Comparison of ENCODE assay signal across 20 cellular contexts in genomic region chr9:89902450-89902849, GRCh38.
DNase-seq lines count a peak whose midpoint lies in the region; ATAC-seq and TF ChIP-seq lines count a peak whose summit lies in the region.
"Had no signal": no experiment of that assay in that cellular context is flagged by ENCODE, and none has a peak within 500 bp of the region (broad histone marks: within the 10 kb centered on the region; RNA-seq: fewer than 3 reads in every experiment).

No MANE protein-coding gene starts in this region.

- H3K79me2 ChIP-seq in GM23248 (ENCODE audit: insufficient read depth), result no peaks in the 10 kb centered on the region

- H4K8ac ChIP-seq in mesenchymal stem cell (ENCODE audit: low read length), result no peak overlapping the region

- no peak overlapping the region for H2AK5ac ChIP-seq in mesenchymal stem cell (ENCODE audit: low read length, severe bottlenecking)

- H3K4me1 ChIP-seq in GM23248 (ENCODE audit: insufficient read depth) (no peaks in the 10 kb centered on the region), mesenchymal stem cell (ENCODE audit: control insufficient read depth, insufficient read depth, low read depth, low read length) (peaks cover 9% of the 10 kb centered on the region)

- H2BK15ac ChIP-seq in mesenchymal stem cell (ENCODE audit: low read depth, poor library complexity, severe bottlenecking), result no peak overlapping the region

- no peak overlapping the region for H3K4me3 ChIP-seq in AG04449 (ENCODE audit: low read depth, low read length)
- no peak overlapping the region for H3K4me3 ChIP-seq in GM23248
- no peak overlapping the region for H3K4me3 ChIP-seq in astrocyte of the spinal cord (ENCODE audit: low read depth, low read length)
- no peak overlapping the region for H3K4me3 ChIP-seq in mesenchymal stem cell (ENCODE audit: insufficient read depth in 1 of 2, low read depth in 1 of 2, low read length in 2 of 2)

- WGBS in GM23248 (ENCODE audit: low coverage in 1 of 2, low lambda C conversion rate in 2 of 2, missing lambda C conversion rate in 2 of 2), 2 experiments, result 1 to 2% methylated on average over 6 of the region's 6 CpGs
- WGBS in mesenchymal stem cell, result 0% methylated on average over 5 of the region's 6 CpGs

- H2BK120ac ChIP-seq in mesenchymal stem cell (ENCODE audit: low read depth, low read length), result no peak overlapping the region

- H2BK12ac ChIP-seq in mesenchymal stem cell (ENCODE audit: low read length in 2 of 2), result no peak overlapping the region

- H3K14ac ChIP-seq in mesenchymal stem cell (ENCODE audit: low read length in 2 of 2), result no peak overlapping the region

- no peaks in the 10 kb centered on the region for H3K27me3 ChIP-seq in GM23248 (replicated peaks; ENCODE audit: insufficient read depth)
- peaks cover 0 to 5% of the 10 kb centered on the region in 2 experiments for H3K27me3 ChIP-seq in mesenchymal stem cell (ENCODE audit: control insufficient read depth in 1 of 2, insufficient read depth in 1 of 2, low read length in 2 of 2)

- H3K23ac ChIP-seq in mesenchymal stem cell (ENCODE audit: low read length in 2 of 2), result no peak overlapping the region

- in situ Hi-C loops in GM23248 (cut with MboI), result no loop called here
- in situ Hi-C loops in astrocyte of the spinal cord (cut with HindIII; ENCODE audit: low sequenced_read_pairs), result no loop called here

- H2AFZ ChIP-seq in GM23248 (no peak overlapping the region), mesenchymal stem cell (ENCODE audit: low read depth, low read length) (no peak overlapping the region)

- no peak for TF ChIP-seq CTCF in AG04449 (IDR thresholded peaks at IDR 0.05; ENCODE audit: insufficient read depth, low read length, missing control alignments)
- no peak for TF ChIP-seq CTCF in astrocyte of the spinal cord (IDR thresholded peaks at IDR 0.05; ENCODE audit: low read depth, low read length)

- no peak overlapping the region for H3K4ac ChIP-seq in mesenchymal stem cell (ENCODE audit: low read depth in 1 of 2, low read length in 2 of 2)

- H3K36me3 ChIP-seq in GM23248 (ENCODE audit: low read depth) (no peaks in the 10 kb centered on the region), mesenchymal stem cell (ENCODE audit: control insufficient read depth in 1 of 2, insufficient read depth in 2 of 2, low read depth in 1 of 2, low read length in 2 of 2) (no peaks in the 10 kb centered on the region)
- H3K36me3 ChIP-seq: WERI-Rb-1 had no signal

- POLR2A ChIA-PET in AG04449 (lab: Yijun Ruan, JAX), result no interaction called here

- H3K4me2 ChIP-seq in GM23248 (ENCODE audit: unreplicated experiment), result no peak overlapping the region
- H3K4me2 ChIP-seq in mesenchymal stem cell (ENCODE audit: low read length, poor library complexity, severe bottlenecking), result no peak overlapping the region

- H3K9me2 ChIP-seq in GM23248 (ENCODE audit: insufficient read depth), result no peaks in the 10 kb centered on the region

- DNase-seq in AG04449 (ENCODE audit: low read depth, low spot score) (peak; percentile 7), GM23248 (peak; percentile 55), astrocyte of the spinal cord (ENCODE audit: low read depth, low spot score) (peak; percentile 90), mesenchymal stem cell (peak; percentile 78), activated T-cell treated with anti-CD3 and anti-CD28 coated beads for 4 hours (no peak), NOMO-1 treated with dmso at 0.1 percent for 144 hours (lab: John Stamatoyannopoulos, UW; ENCODE audit: unreplicated experiment) (no peak), COLO668 (lab: John Stamatoyannopoulos, UW; ENCODE audit: unreplicated experiment) (no peak)
- DNase-seq: activated CD4-positive, alpha-beta T cell treated with anti-CD3 and anti-CD28 coated beads, Interleukin-2, amount 50 U/mL, for 4 hours; activated effector memory CD4-positive, alpha-beta T cell treated with anti-CD3 and anti-CD28 coated beads, Interleukin-2, amount 50 U/mL, for 16 hours; CD8-positive, alpha-beta memory T cell; central memory CD4-positive, alpha-beta T cell; erythroblast; mesendoderm; natural killer cell; NCI-H146; stimulated activated CD4-positive, alpha-beta T cell treated with anti-CD3 and anti-CD28 coated beads, Interleukin-1b, Interleukin-23, amount 100 ng/mL, for 48 hours; WERI-Rb-1 had no signal

- no peak overlapping the region for H2BK5ac ChIP-seq in mesenchymal stem cell (ENCODE audit: low read depth, low read length, poor library complexity, severe bottlenecking)

- CTCF ChIA-PET in AG04449 (lab: Yijun Ruan, JAX), result no interaction called here

- H3K9ac ChIP-seq in GM23248, result no peak overlapping the region
- no peak overlapping the region for H3K9ac ChIP-seq in mesenchymal stem cell (ENCODE audit: low read length)

- no peaks in the 10 kb centered on the region for H4K20me1 ChIP-seq in GM23248 (ENCODE audit: insufficient read depth)

- H3K79me1 ChIP-seq in mesenchymal stem cell (replicated peaks; ENCODE audit: low read length, poor library complexity, severe bottlenecking), result no peaks in the 10 kb centered on the region

- H4K91ac ChIP-seq in mesenchymal stem cell (ENCODE audit: low read length), result no peak overlapping the region

- no peak for ATAC-seq in GM18907 (IDR thresholded peaks at IDR 0.05; ENCODE audit: unreplicated experiment)
- ATAC-seq: natural killer cell; Panc1; stimulated activated memory B cell treated with anti-CD40 and anti-IgM and Interleukin-4, amounts not matched to agents 10 μg/mL and 1 μg/mL and 100 μg/mL, for 72 hours had no signal

- H3K9me3 ChIP-seq in GM23248 (ENCODE audit: low read depth), result no peaks in the 10 kb centered on the region
- no peaks in the 10 kb centered on the region for H3K9me3 ChIP-seq in mesenchymal stem cell (ENCODE audit: control insufficient read depth, low read length)

- no peak overlapping the region for H3K27ac ChIP-seq in GM23248
- no peak overlapping the region for H3K27ac ChIP-seq in mesenchymal stem cell (ENCODE audit: low read length, poor library complexity, severe bottlenecking)
- H3K27ac ChIP-seq: WERI-Rb-1 had no signal

- no peaks in the 10 kb centered on the region for H3F3A ChIP-seq in GM23248 (ENCODE audit: insufficient read depth)

- H3K18ac ChIP-seq in mesenchymal stem cell (ENCODE audit: low read depth in 1 of 2, low read length in 2 of 2), result no peak overlapping the region

Comparison
In these comparisons a context has a peak if more than half of its experiments do, and no peak if none do; other contexts are left out.
1. DNase-seq: peak in AG04449 (single experiment), GM23248 (single experiment), astrocyte of the spinal cord (single experiment) and mesenchymal stem cell (single experiment); none in activated T-cell treated with anti-CD3 and anti-CD28 coated beads for 4 hours (single experiment), NOMO-1 treated with dmso at 0.1 percent for 144 hours (single experiment) and COLO668 (single experiment).